Comparison of ENCODE assay signal across 19 cellular contexts in genomic region chr9:96340707-96341106, GRCh38. TPM values are rescaled to one million over a fixed set of nuclear protein-coding genes. Genes with fewer than 3 reads are reported as not detected.
DNase-seq lines count a peak whose midpoint lies in the region; ATAC-seq, FAIRE-seq and TF ChIP-seq lines count a peak whose summit lies in the region.
"Had no signal": no experiment of that assay in that cellular context is flagged by ENCODE, and none has a peak within 500 bp of the region (broad histone marks: within the 10 kb centered on the region; RNA-seq: fewer than 3 reads in every experiment).

No MANE protein-coding gene starts in this region.

- H3K9me2 ChIP-seq in PC-3 (replicated peaks; ENCODE audit: low read length) = no peaks in the 10 kb centered on the region

- H3K4me1 ChIP-seq in PC-3 (ENCODE audit: insufficient read depth, low read length) (peaks cover 29% of the 10 kb centered on the region), RWPE2 (ENCODE audit: insufficient read depth, poor library complexity, severe bottlenecking) (peaks cover 21% of the 10 kb centered on the region), HepG2 (ENCODE audit: insufficient read depth, low read length) (peaks cover 85% of the 10 kb centered on the region), smooth muscle cell (ENCODE audit: low read depth) (peaks cover 26% of the 10 kb centered on the region), psoas muscle (peaks cover 3% of the 10 kb centered on the region)

- H3K4me2 ChIP-seq in PC-3 (ENCODE audit: low read length) (no peak overlapping the region), HepG2 (ENCODE audit: low read depth, low read length) (peak overlapping the region; percentile 31; the same call in 1 of the 2 replicates), smooth muscle cell (no peak overlapping the region)

- no peak overlapping the region for H3K9ac ChIP-seq in PC-3 (ENCODE audit: low read length)
- H3K9ac ChIP-seq in HepG2 (ENCODE audit: insufficient read depth, low read depth, low read length) = 0 out of 2 replicates have a peak overlapping the region, but pooled peaks have one; percentile 42
- H3K9ac ChIP-seq in smooth muscle cell (ENCODE audit: low read depth) = no peak overlapping the region

- peak overlapping the region; percentile 82; the same call in 1 of the 2 replicates for H3K27ac ChIP-seq in PC-3 (ENCODE audit: low read length)
- H3K27ac ChIP-seq in RWPE2 (ENCODE audit: poor library complexity, severe bottlenecking) = peak overlapping the region; percentile 71
- peak overlapping the region; percentile 97 for H3K27ac ChIP-seq in HepG2 (ENCODE audit: extremely low read length, insufficient read depth, low read length)
- H3K27ac ChIP-seq in smooth muscle cell (ENCODE audit: low read depth) = peak overlapping the region; percentile 84
- no peak overlapping the region for H3K27ac ChIP-seq in psoas muscle
- H3K27ac ChIP-seq: C4-2B had no signal

- ATAC-seq in PC-3 (no peak), RWPE2 (ENCODE audit: low read depth) (no peak), HepG2 (no peak), GM18517 (IDR thresholded peaks at IDR 0.05; ENCODE audit: unreplicated experiment) (no peak), psoas muscle (no peak)

- TF ChIP-seq POLR2A in HepG2 (IDR thresholded peaks at IDR 0.05; ENCODE audit: insufficient read depth in 1 of 2, low read depth in 2 of 2, low read length in 2 of 2) = no peak

- POLR2A ChIA-PET in PC-3 (lab: Charles Lee; ENCODE audit: unreplicated experiment) (no interaction called here), HepG2 (lab: Yijun Ruan, JAX) (interaction anchor here (1.5 kb wide), 1 partner anchor 151 kb away, joined by 3 read pairs; no protein-coding TSS in a partner anchor)

- WGBS in HepG2 (ENCODE audit: low lambda C conversion rate) = 32% methylated on average over 3 of the region's 3 CpGs
- 92% methylated on average over 3 of the region's 3 CpGs for WGBS in smooth muscle cell (ENCODE audit: low lambda C conversion rate)
- 79 to 97% (median 96%) methylated on average over 3 of the region's 3 CpGs for WGBS in psoas muscle, 3 donors

- H2AFZ ChIP-seq in PC-3 (ENCODE audit: low read length) = no peak overlapping the region
- H2AFZ ChIP-seq in HepG2 (ENCODE audit: low read length) = no peak overlapping the region
- no peak overlapping the region for H2AFZ ChIP-seq in smooth muscle cell (ENCODE audit: low read depth)

- no peak for FAIRE-seq in HepG2 (lab: Jason Lieb, UNC)
- FAIRE-seq: D721Med, G401.6, GM12891, HTR-8/SVneo had no signal

- in situ Hi-C loops in HepG2 (cut with HindIII; ENCODE audit: extremely low pct_ligation_motif_present, low pct_unique_long_range_greater_than_20kb) = loop anchor here (5.0 to 25.0 kb wide), 2 partner anchors 77 to 322 kb away; partner anchors contain the start of genes PRXL2C and ZNF367

- TF ChIP-seq CTCF in PC-3 (conservative IDR thresholded peaks at IDR 0.05; ENCODE audit: low read depth, low read length) = no peak
- no peak for TF ChIP-seq CTCF in RWPE2 (IDR thresholded peaks at IDR 0.05; ENCODE audit: poor library complexity, severe bottlenecking)
- TF ChIP-seq CTCF in HepG2 (CRISPR knock-in tag; IDR thresholded peaks at IDR 0.05) = no peak
- TF ChIP-seq CTCF in smooth muscle cell (IDR thresholded peaks at IDR 0.05; ENCODE audit: borderline replicate concordance, insufficient read depth, poor library complexity, severe bottlenecking) = no peak
- no peak for TF ChIP-seq CTCF in psoas muscle (IDR thresholded peaks at IDR 0.05)

- H3K9me3 ChIP-seq in PC-3 (ENCODE audit: low read length) (no peaks in the 10 kb centered on the region), RWPE2 (ENCODE audit: severe bottlenecking) (no peaks in the 10 kb centered on the region), HepG2 (ENCODE audit: low read length) (no peaks in the 10 kb centered on the region), smooth muscle cell (replicated peaks; ENCODE audit: low read depth) (no peaks in the 10 kb centered on the region), psoas muscle (no peaks in the 10 kb centered on the region)
- H3K9me3 ChIP-seq: Caco-2 had no signal

- TF ChIP-seq EP300 in HepG2 (IDR thresholded peaks at IDR 0.05; ENCODE audit: low read depth in 2 of 2, low read length in 2 of 2) (peak in 1 of 2 experiments; percentile 30; a peak in 1 of 4 replicates), HepG2 (CRISPR knock-in tag; IDR thresholded peaks at IDR 0.05; ENCODE audit: borderline replicate concordance) (no peak)

- BruUV-seq in PC-3 (replicated peaks; lab: Mats Ljungman, UMichigan) (no TSS peak), HepG2 (replicated peaks; lab: Mats Ljungman, UMichigan) (no TSS peak)

- H3F3A ChIP-seq in PC-3 (ENCODE audit: low read length, unreplicated experiment) (peaks cover 4% of the 10 kb centered on the region), smooth muscle cell (ENCODE audit: low read depth) (peaks cover 38% of the 10 kb centered on the region)

- H4K20me1 ChIP-seq in PC-3 (ENCODE audit: low read length) (no peaks in the 10 kb centered on the region), HepG2 (ENCODE audit: insufficient read depth, low read length) (no peaks in the 10 kb centered on the region), smooth muscle cell (ENCODE audit: low read depth) (no peaks in the 10 kb centered on the region)

- H3K79me2 ChIP-seq in PC-3 (ENCODE audit: low read length) (no peaks in the 10 kb centered on the region), HepG2 (ENCODE audit: insufficient read depth, low read length) (no peaks in the 10 kb centered on the region), smooth muscle cell (ENCODE audit: low read depth) (no peaks in the 10 kb centered on the region)

- CTCF ChIA-PET in PC-3 (lab: Charles Lee) = no interaction called here
- CTCF ChIA-PET in HepG2 (lab: Yijun Ruan, JAX; ENCODE audit: low intra/inter-chr PET ratio, low total read pairs) = no interaction called here

- no peak for TF ChIP-seq RAD21 in HepG2 (CRISPR knock-in tag; IDR thresholded peaks at IDR 0.05)

- DNase-seq in PC-3 = no peak
- DNase-seq in RWPE2 (ENCODE audit: low spot score) = no peak
- peak; percentile 36 for DNase-seq in HepG2 (ENCODE audit: low spot score)
- DNase-seq in smooth muscle cell (lab: John Stamatoyannopoulos, UW; ENCODE audit: unreplicated experiment) = no peak
- DNase-seq in NCI-H2081 (lab: John Stamatoyannopoulos, UW) = no peak
- no peak for DNase-seq in psoas muscle
- no peak for DNase-seq in LoVo (ENCODE audit: low spot score)
- DNase-seq: AML-193; Caco-2; CD4-positive, alpha-beta T cell; GOT3; H7 had no signal

- H3K36me3 ChIP-seq in PC-3 (ENCODE audit: low read depth, low read length) (no peaks in the 10 kb centered on the region), RWPE2 (ENCODE audit: low read depth) (peaks cover 4% of the 10 kb centered on the region; the same call in 1 of the 2 replicates), HepG2 (replicated peaks in 1 of 2; ENCODE audit: control insufficient read depth in 1 of 2, insufficient read depth in 2 of 2, low read length in 2 of 2) (peaks cover 6 to 22% of the 10 kb centered on the region in 2 experiments; a peak in 4 of 5 replicates), smooth muscle cell (ENCODE audit: low read depth) (no peaks in the 10 kb centered on the region), psoas muscle (ENCODE audit: insufficient read depth in 1 of 2, low read depth in 1 of 2) (no peaks in the 10 kb centered on the region)

- H3K4me3 ChIP-seq in PC-3 (ENCODE audit: low read length) = no peak overlapping the region
- no peak overlapping the region for H3K4me3 ChIP-seq in RWPE2 (ENCODE audit: severe bottlenecking)
- no peak overlapping the region for H3K4me3 ChIP-seq in HepG2 (replicated peaks in 1 of 3; ENCODE audit: insufficient read depth in 1 of 3, low read depth in 2 of 3, low read length in 3 of 3)
- H3K4me3 ChIP-seq in smooth muscle cell = no peak overlapping the region
- no peak overlapping the region for H3K4me3 ChIP-seq in psoas muscle

- no peaks in the 10 kb centered on the region for H3K27me3 ChIP-seq in PC-3 (ENCODE audit: low read length)
- no peaks in the 10 kb centered on the region for H3K27me3 ChIP-seq in RWPE2 (ENCODE audit: insufficient read depth, poor library complexity, severe bottlenecking)
- no peaks in the 10 kb centered on the region for H3K27me3 ChIP-seq in HepG2 (ENCODE audit: control insufficient read depth in 1 of 2, insufficient read depth in 2 of 2, low read length in 2 of 2)
- no peaks in the 10 kb centered on the region for H3K27me3 ChIP-seq in smooth muscle cell (ENCODE audit: low read depth)
- no peaks in the 10 kb centered on the region for H3K27me3 ChIP-seq in psoas muscle (ENCODE audit: insufficient read depth in 3 of 3, low read length in 2 of 3)

- intact Hi-C loops in PC-3 (cut with micrococcal nuclease) = no loop called here
- intact Hi-C loops in HepG2 (cut with micrococcal nuclease; ENCODE audit: unreplicated experiment) = loop anchor here (5.0 kb wide), 1 partner anchor 77 kb away; the partner anchor contains the start of gene ZNF367
- intact Hi-C loops in psoas muscle (cut with DNase I) = no loop called here

RNA-seq across cellular contexts. Expression of gene HSD17B3, which starts 38.7 kb away (rescaled TPM):
- 0.26 TPM in 1 of 2 replicates, not detected in the other for total RNA-seq in PC-3 (2014; rRNA removed)
- not detected in 2 replicates for total RNA-seq in HepG2 (2016; rRNA removed; fragmentation: Illumina TruSeq; extraction: Trizol)
- total RNA-seq in HepG2 (2016; cell fraction: cytosol; rRNA removed; fragmentation: Illumina TruSeq; extraction: Trizol; ENCODE audit: low read depth) = not detected in 2 replicates
- 0.19 TPM in 1 of 2 replicates, not detected in the other for total RNA-seq in HepG2 (2016; cell fraction: insoluble cytoplasmic fraction; rRNA removed; fragmentation: Illumina TruSeq; extraction: Trizol)
- not detected in 2 replicates for total RNA-seq in HepG2 (2016; cell fraction: membrane; rRNA removed; fragmentation: Illumina TruSeq; extraction: Trizol)
- total RNA-seq in HepG2 (2016; cell fraction: nucleus; rRNA removed; fragmentation: Illumina TruSeq; extraction: Trizol) = 1.1 TPM in 1 of 2 replicates, not detected in the other
- polyA plus RNA-seq in HepG2 (2011; rRNA removed) = 0.12 and 0.39 TPM in 2 replicates
- polyA plus RNA-seq in HepG2 (2011; cell fraction: cytosol; rRNA removed) = 0.08 TPM in 1 of 2 replicates, not detected in the other
- 1.2 and 1.5 TPM in 2 replicates for polyA plus RNA-seq in HepG2 (2011; cell fraction: nucleus; rRNA removed)
- polyA plus RNA-seq in HepG2 (2012) = 0.54 and 0.63 TPM in 2 replicates
- not detected in 2 replicates for polyA plus RNA-seq in HepG2 (2016; cell fraction: cytosol; fragmentation: Illumina TruSeq; extraction: Trizol; ENCODE audit: low read depth)
- not detected in 2 replicates for polyA plus RNA-seq in HepG2 (2016; cell fraction: insoluble cytoplasmic fraction; fragmentation: Illumina TruSeq; extraction: Trizol; ENCODE audit: low read depth)
- not detected in 2 replicates for polyA plus RNA-seq in HepG2 (2016; cell fraction: membrane; fragmentation: Illumina TruSeq; extraction: Trizol; ENCODE audit: low read depth)
- polyA plus RNA-seq in HepG2 (2016; cell fraction: nucleus; fragmentation: Illumina TruSeq; extraction: Trizol; ENCODE audit: insufficient read depth, low read depth) = not detected in 2 replicates
- 0.16 TPM in 1 of 2 replicates, not detected in the other for polyA minus RNA-seq in HepG2 (2011; rRNA and poly(A)+ RNA removed; ENCODE audit: low replicate concordance)
- not detected in 2 replicates for polyA minus RNA-seq in HepG2 (2011; cell fraction: cytosol; rRNA and poly(A)+ RNA removed)
- polyA minus RNA-seq in HepG2 (2011; cell fraction: nucleus; rRNA and poly(A)+ RNA removed) = 0.39 TPM in 1 of 2 replicates, not detected in the other
- total RNA-seq in smooth muscle cell = 0.31 TPM in 1 of 2 replicates, not detected in the other
- polyA plus RNA-seq in smooth muscle cell = 0.40 and 0.83 TPM in 2 replicates
- total RNA-seq in psoas muscle = 1 to 10 TPM in 1 of 4 donors, under 1 TPM in 1, not detected in 2; 0.34 to 1.1 TPM
- under 1 TPM in 2 of 3 donors, not detected in 1; 0.16 to 0.26 TPM for polyA plus RNA-seq in psoas muscle
- total RNA-seq: Caco-2 had no signal
- polyA plus RNA-seq: BJ had no signal

RNA-seq across cellular contexts. Expression of gene SLC35D2, which starts 42.8 kb away (rescaled TPM):
- total RNA-seq in PC-3 (2014; rRNA removed) (9.6 and 21.5 TPM in 2 replicates), HepG2 (2016; rRNA removed; fragmentation: Illumina TruSeq; extraction: Trizol) (59.6 and 96.2 TPM in 2 replicates), smooth muscle cell (15.7 and 25.5 TPM in 2 replicates), psoas muscle (1 to 10 TPM; 2.1 to 5.9 (median 3.1) TPM)
- total RNA-seq in HepG2 (2016; cell fraction: cytosol; rRNA removed; fragmentation: Illumina TruSeq; extraction: Trizol; ENCODE audit: low read depth) = 187 and 190 TPM in 2 replicates
- total RNA-seq in HepG2 (2016; cell fraction: insoluble cytoplasmic fraction; rRNA removed; fragmentation: Illumina TruSeq; extraction: Trizol) = 58.0 and 98.8 TPM in 2 replicates
- 218 and 226 TPM in 2 replicates for total RNA-seq in HepG2 (2016; cell fraction: membrane; rRNA removed; fragmentation: Illumina TruSeq; extraction: Trizol)
- 63.3 and 75.6 TPM in 2 replicates for total RNA-seq in HepG2 (2016; cell fraction: nucleus; rRNA removed; fragmentation: Illumina TruSeq; extraction: Trizol)
- polyA plus RNA-seq in HepG2 (2011; rRNA removed) (97.4 and 103 TPM in 2 replicates), smooth muscle cell (16.5 and 25.5 TPM in 2 replicates), psoas muscle (1 to 10 TPM; 2.0 to 5.3 (median 2.3) TPM)
- polyA plus RNA-seq in HepG2 (2011; cell fraction: cytosol; rRNA removed) = 70.4 and 119 TPM in 2 replicates
- 52.2 and 66.4 TPM in 2 replicates for polyA plus RNA-seq in HepG2 (2011; cell fraction: nucleus; rRNA removed)
- polyA plus RNA-seq in HepG2 (2012) = 137 and 167 TPM in 2 replicates
- 214 and 245 TPM in 2 replicates for polyA plus RNA-seq in HepG2 (2016; cell fraction: cytosol; fragmentation: Illumina TruSeq; extraction: Trizol; ENCODE audit: low read depth)
- polyA plus RNA-seq in HepG2 (2016; cell fraction: insoluble cytoplasmic fraction; fragmentation: Illumina TruSeq; extraction: Trizol; ENCODE audit: low read depth) = 71.1 and 77.0 TPM in 2 replicates
- 233 and 237 TPM in 2 replicates for polyA plus RNA-seq in HepG2 (2016; cell fraction: membrane; fragmentation: Illumina TruSeq; extraction: Trizol; ENCODE audit: low read depth)
- polyA plus RNA-seq in HepG2 (2016; cell fraction: nucleus; fragmentation: Illumina TruSeq; extraction: Trizol; ENCODE audit: insufficient read depth, low read depth) = 115 and 125 TPM in 2 replicates
- 5.1 and 25.0 TPM in 2 replicates for polyA minus RNA-seq in HepG2 (2011; rRNA and poly(A)+ RNA removed; ENCODE audit: low replicate concordance)
- polyA minus RNA-seq in HepG2 (2011; cell fraction: cytosol; rRNA and poly(A)+ RNA removed) = 50.7 and 55.5 TPM in 2 replicates
- polyA minus RNA-seq in HepG2 (2011; cell fraction: nucleus; rRNA and poly(A)+ RNA removed) = 68.4 and 80.7 TPM in 2 replicates
